Comparison of ENCODE assay signal across 23 cellular contexts in the genomic region with DNA sequence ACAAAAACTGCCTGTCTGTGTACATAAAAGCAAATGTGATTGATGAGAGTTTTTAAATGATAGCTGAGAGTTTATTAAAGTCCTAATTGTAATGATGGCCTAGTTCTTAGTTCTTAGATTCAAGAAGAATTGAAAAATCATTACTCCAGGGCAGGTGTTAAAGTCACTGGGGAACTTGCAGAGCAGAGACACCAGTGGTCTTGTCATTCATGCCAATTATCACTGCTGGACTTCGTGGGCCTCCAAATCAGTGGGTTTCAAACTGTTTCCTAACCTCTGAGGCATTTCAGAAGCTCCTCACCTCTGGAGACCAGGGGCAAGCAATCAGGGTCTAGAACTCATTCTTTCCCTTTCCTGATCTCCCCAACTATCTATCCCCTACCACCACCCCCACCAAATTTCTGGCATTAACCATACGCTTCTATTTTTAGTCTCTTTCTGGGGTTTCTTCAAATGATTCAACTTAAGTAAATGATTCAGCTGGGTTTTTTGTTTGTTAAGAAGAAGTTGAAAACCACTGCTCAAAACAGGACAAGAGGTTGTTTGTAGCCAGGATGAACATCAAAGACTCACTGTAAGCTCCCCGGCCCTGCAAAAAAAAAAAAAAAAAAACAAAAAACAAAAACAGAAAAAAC.
DNase-seq lines count a peak whose midpoint lies in the region; ATAC-seq and TF ChIP-seq lines count a peak whose summit lies in the region.
"Had no signal": no experiment of that assay in that cellular context is flagged by ENCODE, and none has a peak within 500 bp of the region (broad histone marks: within the 10 kb centered on the region; RNA-seq: fewer than 3 reads in every experiment).

No MANE protein-coding gene starts in this region.

- peak; percentile 40 for DNase-seq in activated CD8-positive, alpha-beta memory T cell treated with anti-CD3 and anti-CD28 coated beads, Interleukin-2, amount 10 ng/mL, durations not matched to agents 7 days and 5 days
- no peak for DNase-seq in activated CD8-positive, alpha-beta memory T cell treated with anti-CD3 and anti-CD28 coated beads, Interleukin-2, amount 50 U/mL, for 4 hours
- DNase-seq in GM06990 (ENCODE audit: extremely low read depth, insufficient read length) (peak; percentile 14), LHCN-M2 (ENCODE audit: low read depth) (peak; percentile 15), renal cortical epithelial cell (ENCODE audit: low read depth) (peak; percentile 11), immature natural killer cell (no peak)
- DNase-seq: ACHN; activated CD4-positive, alpha-beta T cell treated with anti-CD3 and anti-CD28 coated beads for 1 hour; cerebellar nuclear complex; effector CD8-positive, alpha-beta T cell; left colon; NCI-H1105; NCI-H2081 treated with DMSO at 0.1 percent for 48 hours; NCI-H510A; nephron progenitor cell; posterior cingulate gyrus; uterus had no signal

- CTCF ChIA-PET in activated CD8-positive, alpha-beta memory T cell treated with anti-CD3 and anti-CD28 coated beads, Interleukin-2, amount 10 ng/mL, durations not matched to agents 7 days and 5 days (lab: Charles Lee): interaction anchor here (0.6 to 1.5 kb wide), 5 partner anchors 27 to 647 kb away, joined by 3 to 4 read pairs (median 3); no protein-coding TSS in a partner anchor

- H3K4me3 Mint-ChIP-seq in activated CD8-positive, alpha-beta memory T cell treated with anti-CD3 and anti-CD28 coated beads, Interleukin-2, amount 10 ng/mL, durations not matched to agents 7 days and 5 days: no peak overlapping the region
- no peak overlapping the region for H3K4me3 Mint-ChIP-seq in immature natural killer cell
- H3K4me3 Mint-ChIP-seq: CD14-positive monocyte, nephron progenitor cell had no signal

- no peak overlapping the region for H3K4me3 ChIP-seq in GM06990 (replicated peaks; ENCODE audit: low read depth, low read length)
- H3K4me3 ChIP-seq: suprapubic skin, uterus had no signal

- peak; percentile 68 for ATAC-seq in activated CD8-positive, alpha-beta memory T cell treated with anti-CD3 and anti-CD28 coated beads, Interleukin-2, amount 10 ng/mL, durations not matched to agents 7 days and 5 days
- ATAC-seq in GM21390 (IDR thresholded peaks at IDR 0.05; ENCODE audit: unreplicated experiment) (no peak), GM18502 (IDR thresholded peaks at IDR 0.05; ENCODE audit: poor library complexity, unreplicated experiment) (no peak)
- ATAC-seq: esophagus mucosa, SK-N-SH treated with all-trans-retinoic acid at 6 μM for 48 hours had no signal

- peaks cover 64% of the 10 kb centered on the region for H3K36me3 Mint-ChIP-seq in activated CD8-positive, alpha-beta memory T cell treated with anti-CD3 and anti-CD28 coated beads, Interleukin-2, amount 10 ng/mL, durations not matched to agents 7 days and 5 days
- H3K36me3 Mint-ChIP-seq in immature natural killer cell: peaks cover 17 to 27% (median 20%) of the 10 kb centered on the region in 3 donors

- peak overlapping the region; percentile 11 for H3K27ac Mint-ChIP-seq in activated CD8-positive, alpha-beta memory T cell treated with anti-CD3 and anti-CD28 coated beads, Interleukin-2, amount 10 ng/mL, durations not matched to agents 7 days and 5 days
- H3K27ac Mint-ChIP-seq in immature natural killer cell: no peak overlapping the region
- H3K27ac Mint-ChIP-seq: nephron progenitor cell had no signal

- H3K9me3 Mint-ChIP-seq in activated CD8-positive, alpha-beta memory T cell treated with anti-CD3 and anti-CD28 coated beads, Interleukin-2, amount 10 ng/mL, durations not matched to agents 7 days and 5 days (ENCODE audit: low read depth): peaks cover 11% of the 10 kb centered on the region
- H3K9me3 Mint-ChIP-seq in immature natural killer cell: peaks cover 3 to 8% (median 7%) of the 10 kb centered on the region in 6 donors

- TF ChIP-seq CTCF in GM06990 (IDR thresholded peaks at IDR 0.05; ENCODE audit: insufficient read depth, low read length, poor library complexity, severe bottlenecking): no peak

- no peaks in the 10 kb centered on the region; the same call in 1 of the 2 replicates for H3K36me3 ChIP-seq in GM06990 (ENCODE audit: control insufficient read depth, insufficient read depth, low read length)
- H3K36me3 ChIP-seq: uterus had no signal

- H3K4me1 Mint-ChIP-seq in activated CD8-positive, alpha-beta memory T cell treated with anti-CD3 and anti-CD28 coated beads, Interleukin-2, amount 10 ng/mL, durations not matched to agents 7 days and 5 days: peaks cover 26% of the 10 kb centered on the region
- H3K4me1 Mint-ChIP-seq in immature natural killer cell: no peaks in the 10 kb centered on the region
- H3K4me1 Mint-ChIP-seq: CD14-positive monocyte had no signal

- no peaks in the 10 kb centered on the region for H3K27me3 Mint-ChIP-seq in activated CD8-positive, alpha-beta memory T cell treated with anti-CD3 and anti-CD28 coated beads, Interleukin-2, amount 10 ng/mL, durations not matched to agents 7 days and 5 days
- H3K27me3 Mint-ChIP-seq in immature natural killer cell (ENCODE audit: low read depth in 3 of 3): peaks cover 0 to 1% (median 0%) of the 10 kb centered on the region in 3 donors

- no peaks in the 10 kb centered on the region for H3K27me3 ChIP-seq in GM06990 (replicated peaks; ENCODE audit: control insufficient read depth, insufficient read depth, low read length)
- H3K27me3 ChIP-seq: suprapubic skin, uterus had no signal

Comparison
In these comparisons a context has a peak if more than half of its experiments do, and no peak if none do; other contexts are left out.
1. DNase-seq: peak in activated CD8-positive, alpha-beta memory T cell treated with anti-CD3 and anti-CD28 coated beads, Interleukin-2, amount 10 ng/mL, durations not matched to agents 7 days and 5 days (single experiment), GM06990 (single experiment), LHCN-M2 (single experiment) and renal cortical epithelial cell (single experiment); none in activated CD8-positive, alpha-beta memory T cell treated with anti-CD3 and anti-CD28 coated beads, Interleukin-2, amount 50 U/mL, for 4 hours (single experiment) and immature natural killer cell (0 of 3).